In genomic region chr6:150673720-150674361, GRCh38 we compare ENCODE assay signal across 17 cellular contexts.
DNase-seq lines count a peak whose midpoint lies in the region; ATAC-seq and TF ChIP-seq lines count a peak whose summit lies in the region.
"Had no signal": no experiment of that assay in that cellular context is flagged by ENCODE, and none has a peak within 500 bp of the region (broad histone marks: within the 10 kb centered on the region; RNA-seq: fewer than 3 reads in every experiment).

No MANE protein-coding gene starts in this region.

- H3K27ac ChIP-seq in left lung (no peak overlapping the region), urinary bladder (ENCODE audit: low read depth) (peak overlapping the region; percentile 67), right lobe of liver (no peak overlapping the region)
- H3K27ac ChIP-seq: 22Rv1 had no signal

- peak overlapping the region; percentile 22 for H3K27ac Mint-ChIP-seq in activated T-cell treated with anti-CD3 and anti-CD28 coated beads, Interleukin-2, amount 50 U/mL, for 72 hours
- H3K27ac Mint-ChIP-seq in nephron progenitor cell: peak overlapping the region; percentile 22
- H3K27ac Mint-ChIP-seq: CD4-positive, alpha-beta memory T cell had no signal

- H3K36me3 Mint-ChIP-seq in activated T-cell treated with anti-CD3 and anti-CD28 coated beads, Interleukin-2, amount 50 U/mL, for 72 hours (ENCODE audit: insufficient read depth in 2 of 2): no peaks in the 10 kb centered on the region
- H3K36me3 Mint-ChIP-seq in activated T-cell treated with anti-CD3 and anti-CD28 coated beads, Interleukin-2, amount 50 U/mL, for 4 hours (ENCODE audit: insufficient read depth): peaks cover 6% of the 10 kb centered on the region
- H3K36me3 Mint-ChIP-seq in nephron progenitor cell (ENCODE audit: low read depth): peaks cover 26% of the 10 kb centered on the region
- H3K36me3 Mint-ChIP-seq: CD4-positive, alpha-beta memory T cell had no signal

- WGBS in urinary bladder: 87% methylated on average over 9 of the region's 9 CpGs
- 81% methylated on average over 4 of the region's 9 CpGs for WGBS in right lobe of liver (ENCODE audit: insufficient coverage, low coverage, low lambda C conversion rate, missing lambda C conversion rate)

- TF ChIP-seq POLR2A in right lobe of liver (IDR thresholded peaks at IDR 0.05): no peak

- no peak overlapping the region for H3K4me3 Mint-ChIP-seq in activated T-cell treated with anti-CD3 and anti-CD28 coated beads, Interleukin-2, amount 50 U/mL, for 72 hours
- no peak overlapping the region for H3K4me3 Mint-ChIP-seq in activated T-cell treated with anti-CD3 and anti-CD28 coated beads, Interleukin-2, amount 50 U/mL, for 4 hours
- H3K4me3 Mint-ChIP-seq in nephron progenitor cell: no peak overlapping the region
- H3K4me3 Mint-ChIP-seq: CD4-positive, alpha-beta memory T cell had no signal

- intact Hi-C loops in left lung (cut with DNase I) (no loop called here), right lobe of liver (cut with DNase I) (no loop called here)

- H3K4me1 ChIP-seq in left lung (peaks cover 1 to 6% of the 10 kb centered on the region in 2 donors), urinary bladder (ENCODE audit: insufficient read depth) (no peaks in the 10 kb centered on the region), right lobe of liver (peaks cover 0 to 22% (median 2%) of the 10 kb centered on the region in 4 donors)
- H3K4me1 ChIP-seq: BE2C had no signal

- H3K9me3 ChIP-seq in left lung (no peaks in the 10 kb centered on the region), right lobe of liver (no peaks in the 10 kb centered on the region)
- H3K9me3 ChIP-seq: BE2C had no signal

- H3K4me1 Mint-ChIP-seq in activated T-cell treated with anti-CD3 and anti-CD28 coated beads, Interleukin-2, amount 50 U/mL, for 72 hours (ENCODE audit: low read depth): peaks cover 10% of the 10 kb centered on the region
- peaks cover 5% of the 10 kb centered on the region for H3K4me1 Mint-ChIP-seq in activated T-cell treated with anti-CD3 and anti-CD28 coated beads, Interleukin-2, amount 50 U/mL, for 4 hours (ENCODE audit: low read depth)
- H3K4me1 Mint-ChIP-seq in nephron progenitor cell: peaks cover 17% of the 10 kb centered on the region

- H3K9me3 Mint-ChIP-seq in activated T-cell treated with anti-CD3 and anti-CD28 coated beads, Interleukin-2, amount 50 U/mL, for 72 hours: peaks cover 0 to 2% of the 10 kb centered on the region in 2 donors
- no peaks in the 10 kb centered on the region for H3K9me3 Mint-ChIP-seq in activated T-cell treated with anti-CD3 and anti-CD28 coated beads, Interleukin-2, amount 50 U/mL, for 4 hours
- no peaks in the 10 kb centered on the region for H3K9me3 Mint-ChIP-seq in nephron progenitor cell

- H3K4me3 ChIP-seq in left lung: no peak overlapping the region
- H3K4me3 ChIP-seq in urinary bladder (ENCODE audit: low read depth, low read length): no peak overlapping the region
- H3K4me3 ChIP-seq in right lobe of liver: no peak overlapping the region

- no peak for ATAC-seq in activated T-cell treated with anti-CD3 and anti-CD28 coated beads, Interleukin-2, amount 50 U/mL, for 72 hours (replicated peaks in 1 of 2)
- ATAC-seq in activated T-cell treated with anti-CD3 and anti-CD28 coated beads, Interleukin-2, amount 50 U/mL, for 4 hours: no peak
- peak; percentile 55 for ATAC-seq in left lung
- ATAC-seq in right lobe of liver: no peak
- no peak for ATAC-seq in HG02840 (IDR thresholded peaks at IDR 0.05; ENCODE audit: low FRiP score, unreplicated experiment)
- ATAC-seq: PC-3 had no signal

- no peak for TF ChIP-seq CTCF in left lung (IDR thresholded peaks at IDR 0.05)
- no peak for TF ChIP-seq CTCF in nephron progenitor cell (IDR thresholded peaks at IDR 0.05)
- TF ChIP-seq CTCF in right lobe of liver (IDR thresholded peaks at IDR 0.05): no peak

- H3K27me3 Mint-ChIP-seq in activated T-cell treated with anti-CD3 and anti-CD28 coated beads, Interleukin-2, amount 50 U/mL, for 72 hours (ENCODE audit: low read depth): peaks cover 6% of the 10 kb centered on the region
- H3K27me3 Mint-ChIP-seq in activated T-cell treated with anti-CD3 and anti-CD28 coated beads, Interleukin-2, amount 50 U/mL, for 4 hours (ENCODE audit: low read depth): peaks cover 3% of the 10 kb centered on the region
- H3K27me3 Mint-ChIP-seq in nephron progenitor cell (ENCODE audit: low read depth, poor library complexity): peaks cover 18% of the 10 kb centered on the region

- no peak for DNase-seq in activated T-cell treated with anti-CD3 and anti-CD28 coated beads, Interleukin-2, amount 50 U/mL, for 72 hours
- DNase-seq in activated T-cell treated with anti-CD3 and anti-CD28 coated beads, Interleukin-2, amount 50 U/mL, for 4 hours: no peak
- DNase-seq in left lung (no peak), nephron progenitor cell (no peak), right lobe of liver (no peak), T-helper 9 cell (no peak)
- DNase-seq: BE2C; CD4-positive, alpha-beta memory T cell; H7; NCI-H1092; NCI-H2081 treated with DMSO at 0.1 percent for 48 hours; NCI-H510A; NCI-H82; PC-3 had no signal

- H3K36me3 ChIP-seq in left lung: no peaks in the 10 kb centered on the region
- H3K36me3 ChIP-seq in urinary bladder (ENCODE audit: insufficient read depth): no peaks in the 10 kb centered on the region
- H3K36me3 ChIP-seq in right lobe of liver: no peaks in the 10 kb centered on the region
- H3K36me3 ChIP-seq: BE2C had no signal

- H3K27me3 ChIP-seq in left lung (no peaks in the 10 kb centered on the region), right lobe of liver (no peaks in the 10 kb centered on the region)
- H3K27me3 ChIP-seq: BE2C had no signal
